10 cellular contexts compared by ENCODE assay signal in the genomic region with DNA sequence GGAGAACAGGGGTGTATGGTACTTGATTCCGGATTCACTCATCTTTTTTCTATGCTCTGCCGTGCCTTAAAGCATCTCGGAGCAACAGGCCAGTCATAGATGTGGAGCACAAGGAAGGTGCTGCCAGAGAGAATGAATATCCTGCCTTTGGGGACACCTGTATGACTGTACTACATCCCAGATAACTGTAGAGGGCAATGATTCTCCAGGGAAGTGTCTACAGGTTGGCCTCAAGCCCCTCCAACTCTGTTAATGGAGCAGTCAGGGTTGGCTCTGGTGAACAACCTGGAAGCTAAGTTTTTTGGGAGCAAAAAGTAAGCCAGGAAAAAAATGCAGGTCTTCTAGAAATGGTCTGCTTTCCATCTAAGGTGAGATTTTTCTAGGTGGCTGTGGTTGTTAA.
A peak's percentile ranks its signal among the peaks of the same experiment; 100 is the strongest.
DNase-seq lines count a peak whose midpoint lies in the region; ATAC-seq and TF ChIP-seq lines count a peak whose summit lies in the region.
"Had no signal": no experiment of that assay in that cellular context is flagged by ENCODE, and none has a peak within 500 bp of the region (broad histone marks: within the 10 kb centered on the region; RNA-seq: fewer than 3 reads in every experiment).

No MANE protein-coding gene starts in this region.

- ATAC-seq in GM21423 (IDR thresholded peaks at IDR 0.05; ENCODE audit: unreplicated experiment) (peak; percentile 59), HG03378 (IDR thresholded peaks at IDR 0.05; ENCODE audit: unreplicated experiment) (no peak)

- H3K4me3 ChIP-seq in coronary artery = no peak overlapping the region
- H3K4me3 ChIP-seq: lung, tibial nerve had no signal

- TF ChIP-seq CTCF in coronary artery (IDR thresholded peaks at IDR 0.05) = no peak

- H3K27ac ChIP-seq in coronary artery = no peak overlapping the region
- H3K27ac ChIP-seq: tibial nerve had no signal

- DNase-seq in DMS53 (lab: John Stamatoyannopoulos, UW) (peak; percentile 62), NCI-H146 (lab: John Stamatoyannopoulos, UW) (peak; percentile 42), glomerular visceral epithelial cell (ENCODE audit: extremely low spot score) (peak; percentile 38), DMS153 treated with DMSO at 0.1 percent for 48 hours (lab: John Stamatoyannopoulos, UW; ENCODE audit: unreplicated experiment) (no peak), coronary artery (ENCODE audit: low spot score) (no peak)
- DNase-seq in activated CD8-positive, alpha-beta memory T cell treated with anti-CD3 and anti-CD28 coated beads, Interleukin-2, amount 50 U/mL, for 48 hours = no peak

Comparison
In these comparisons a context has a peak if more than half of its experiments do, and no peak if none do; other contexts are left out.
1. DNase-seq: peak in DMS53 (single experiment), NCI-H146 (single experiment) and glomerular visceral epithelial cell (single experiment); none in DMS153 treated with DMSO at 0.1 percent for 48 hours (single experiment), activated CD8-positive, alpha-beta memory T cell treated with anti-CD3 and anti-CD28 coated beads, Interleukin-2, amount 50 U/mL, for 48 hours (single experiment) and coronary artery (single experiment).